In genomic region chr19:42270346-42271044, GRCh38 we compare ENCODE assay signal across 8 cellular contexts. TPM values are rescaled to one million over a fixed set of nuclear protein-coding genes. Genes with fewer than 3 reads are reported as not detected.
DNase-seq lines count a peak whose midpoint lies in the region; ATAC-seq and TF ChIP-seq lines count a peak whose summit lies in the region.

No MANE protein-coding gene starts in this region.

- no peaks in the 10 kb centered on the region for H3K9me3 Mint-ChIP-seq in activated CD4-positive, alpha-beta memory T cell treated with anti-CD3 and anti-CD28 coated beads, Interleukin-2, amount 10 ng/mL, durations not matched to agents 7 days and 5 days
- no peaks in the 10 kb centered on the region for H3K9me3 Mint-ChIP-seq in nephron progenitor cell

- no peak for ATAC-seq in HG03378 (IDR thresholded peaks at IDR 0.05; ENCODE audit: unreplicated experiment)

- CTCF ChIA-PET in activated CD4-positive, alpha-beta memory T cell treated with anti-CD3 and anti-CD28 coated beads, Interleukin-2, amount 10 ng/mL, durations not matched to agents 7 days and 5 days (lab: Charles Lee): interaction anchor here (0.6 to 3.2 kb wide), 9 partner anchors 9 to 162 kb away, joined by 3 to 43 read pairs (median 4); partner anchors contain the start of gene GSK3A

- peak overlapping the region; percentile 98 for H3K4me3 ChIP-seq in MG63
- H3K4me3 ChIP-seq in epithelial cell of esophagus (ENCODE audit: low read length): peak overlapping the region; percentile 69
- H3K4me3 ChIP-seq in tibial artery: peak overlapping the region; percentile 70 to 75

- H3K9me3 ChIP-seq in MG63: no peaks in the 10 kb centered on the region
- no peaks in the 10 kb centered on the region for H3K9me3 ChIP-seq in tibial artery

- H3K27me3 ChIP-seq in MG63 (no peaks in the 10 kb centered on the region), tibial artery (no peaks in the 10 kb centered on the region)

- intact Hi-C loops in tibial artery (cut with DNase I; ENCODE audit: low total_unique reads): no loop called here

- no peak for TF ChIP-seq CTCF in epithelial cell of esophagus (IDR thresholded peaks at IDR 0.05; ENCODE audit: insufficient read depth, low read depth, low read length, missing control alignments)
- no peak for TF ChIP-seq CTCF in nephron progenitor cell (IDR thresholded peaks at IDR 0.05)
- no peak for TF ChIP-seq CTCF in tibial artery (IDR thresholded peaks at IDR 0.05)

- H3K27me3 Mint-ChIP-seq in activated CD4-positive, alpha-beta memory T cell treated with anti-CD3 and anti-CD28 coated beads, Interleukin-2, amount 10 ng/mL, durations not matched to agents 7 days and 5 days: no peaks in the 10 kb centered on the region
- H3K27me3 Mint-ChIP-seq in nephron progenitor cell (ENCODE audit: low read depth, poor library complexity): no peaks in the 10 kb centered on the region

- peak overlapping the region; percentile 99 for H3K27ac Mint-ChIP-seq in activated CD4-positive, alpha-beta memory T cell treated with anti-CD3 and anti-CD28 coated beads, Interleukin-2, amount 10 ng/mL, durations not matched to agents 7 days and 5 days
- H3K27ac Mint-ChIP-seq in nephron progenitor cell: peak overlapping the region; percentile 22

- peaks cover 44% of the 10 kb centered on the region for H3K4me1 Mint-ChIP-seq in activated CD4-positive, alpha-beta memory T cell treated with anti-CD3 and anti-CD28 coated beads, Interleukin-2, amount 10 ng/mL, durations not matched to agents 7 days and 5 days
- H3K4me1 Mint-ChIP-seq in nephron progenitor cell: peaks cover 16% of the 10 kb centered on the region

- H3K4me1 ChIP-seq in tibial artery: peaks cover 0 to 66% (median 42%) of the 10 kb centered on the region in 4 donors

- peak overlapping the region; percentile 96 to 97 for H3K27ac ChIP-seq in tibial artery

- H3K36me3 ChIP-seq in MG63 (peaks cover 29% of the 10 kb centered on the region), tibial artery (peaks cover 22 to 34% (median 32%) of the 10 kb centered on the region in 3 donors)

- POLR2A ChIA-PET in activated CD4-positive, alpha-beta memory T cell treated with anti-CD3 and anti-CD28 coated beads, Interleukin-2, amount 10 ng/mL, durations not matched to agents 7 days and 5 days (lab: Charles Lee): interaction anchor here (0.8 to 3.5 kb wide), 16 partner anchors 9 to 258 kb away, joined by 3 to 48 read pairs (median 6); partner anchors contain the start of genes CEACAM1, ERF, GSK3A and PAFAH1B3

- DNase-seq in EH (ENCODE audit: low read depth) (peak; percentile 89), MG63 (peak; percentile 62), epithelial cell of esophagus (ENCODE audit: low read depth) (peak; percentile 95), nephron progenitor cell (no peak), tibial artery (peak; percentile 66 to 94), cerebellar cortex (ENCODE audit: low spot score) (no peak)
- peak; percentile 77 for DNase-seq in activated CD4-positive, alpha-beta memory T cell treated with anti-CD3 and anti-CD28 coated beads, Interleukin-2, amount 10 ng/mL, durations not matched to agents 7 days and 5 days

- peaks cover 41% of the 10 kb centered on the region for H3K36me3 Mint-ChIP-seq in activated CD4-positive, alpha-beta memory T cell treated with anti-CD3 and anti-CD28 coated beads, Interleukin-2, amount 10 ng/mL, durations not matched to agents 7 days and 5 days (ENCODE audit: low read depth)
- peaks cover 9% of the 10 kb centered on the region for H3K36me3 Mint-ChIP-seq in nephron progenitor cell (ENCODE audit: low read depth)

- H3K4me3 Mint-ChIP-seq in activated CD4-positive, alpha-beta memory T cell treated with anti-CD3 and anti-CD28 coated beads, Interleukin-2, amount 10 ng/mL, durations not matched to agents 7 days and 5 days: no peak overlapping the region
- H3K4me3 Mint-ChIP-seq in nephron progenitor cell: no peak overlapping the region

RNA-seq across cellular contexts. Expression of gene CIC, which starts 1.4 kb away (rescaled TPM):
- 5.9 and 15.8 TPM in 2 replicates for total RNA-seq in MG63 (2014; rRNA removed; shearing (Covaris generic); ENCODE audit: low replicate concordance)
- 10 to 100 TPM; 86.5 to 88.8 TPM for total RNA-seq in activated CD4-positive, alpha-beta memory T cell treated with anti-CD3 and anti-CD28 coated beads, Interleukin-2, amount 10 ng/mL, durations not matched to agents 7 days and 5 days

RNA-seq across cellular contexts. Expression of gene ERF, which starts 15.6 kb away (rescaled TPM):
- 78.3 and 168 TPM in 2 replicates for total RNA-seq in MG63 (2014; rRNA removed; shearing (Covaris generic); ENCODE audit: low replicate concordance)
- 10 to 100 TPM; 46.9 to 52.6 TPM for total RNA-seq in activated CD4-positive, alpha-beta memory T cell treated with anti-CD3 and anti-CD28 coated beads, Interleukin-2, amount 10 ng/mL, durations not matched to agents 7 days and 5 days

RNA-seq across cellular contexts. Expression of gene GSK3A, which starts 28.1 kb away (rescaled TPM):
- 24.1 and 27.3 TPM in 2 replicates for total RNA-seq in MG63 (2014; rRNA removed; shearing (Covaris generic); ENCODE audit: low replicate concordance)
- 10 to 100 TPM; 48.9 to 50.7 TPM for total RNA-seq in activated CD4-positive, alpha-beta memory T cell treated with anti-CD3 and anti-CD28 coated beads, Interleukin-2, amount 10 ng/mL, durations not matched to agents 7 days and 5 days

RNA-seq across cellular contexts. Expression of gene PRR19, which starts 31.4 kb away (rescaled TPM):
- total RNA-seq in MG63 (2014; rRNA removed; shearing (Covaris generic); ENCODE audit: low replicate concordance): 0.13 and 0.76 TPM in 2 replicates
- total RNA-seq in activated CD4-positive, alpha-beta memory T cell treated with anti-CD3 and anti-CD28 coated beads, Interleukin-2, amount 10 ng/mL, durations not matched to agents 7 days and 5 days: under 1 TPM; 0.45 to 0.91 TPM

RNA-seq across cellular contexts. Expression of gene PAFAH1B3, which starts 31.9 kb away (rescaled TPM):
- total RNA-seq in MG63 (2014; rRNA removed; shearing (Covaris generic); ENCODE audit: low replicate concordance): 80.0 and 88.3 TPM in 2 replicates
- total RNA-seq in activated CD4-positive, alpha-beta memory T cell treated with anti-CD3 and anti-CD28 coated beads, Interleukin-2, amount 10 ng/mL, durations not matched to agents 7 days and 5 days: 10 to 100 TPM; 30.6 to 32.7 TPM

Comparison
In these comparisons a context has a peak if more than half of its experiments do, and no peak if none do; other contexts are left out.
1. DNase-seq: peak in EH (single experiment), MG63 (single experiment), activated CD4-positive, alpha-beta memory T cell treated with anti-CD3 and anti-CD28 coated beads, Interleukin-2, amount 10 ng/mL, durations not matched to agents 7 days and 5 days (single experiment), epithelial cell of esophagus (single experiment) and tibial artery (2 of 2); none in nephron progenitor cell (single experiment) and cerebellar cortex (single experiment).
2. Peak in every context shown above with its lines, with median percentiles within 50 percentile points of each other: H3K4me3 ChIP-seq.